ENCODE assay signal across 26 cellular contexts in the genomic region with DNA sequence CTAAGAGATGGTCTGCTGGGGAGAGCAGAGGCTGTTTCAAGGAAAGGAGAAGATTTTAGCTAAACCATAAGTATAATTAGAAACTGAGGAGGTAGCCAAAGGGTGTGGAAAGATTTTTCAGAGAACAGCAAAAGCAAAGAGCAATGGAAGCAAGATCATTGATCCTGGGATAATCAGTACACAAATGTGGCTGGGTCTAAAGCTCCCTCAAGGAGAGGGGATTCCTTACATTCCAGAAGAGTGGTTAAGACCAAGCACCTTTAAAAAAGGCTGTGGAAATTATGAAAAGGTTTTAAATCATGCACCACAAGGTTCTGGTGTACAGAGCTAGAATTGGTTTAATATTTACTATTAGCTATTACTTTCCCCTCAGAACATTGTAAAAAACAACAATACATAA.
"Had no signal": no experiment of that assay in that cellular context is flagged by ENCODE, and none has a peak within 500 bp of the region (broad histone marks: within the 10 kb centered on the region; RNA-seq: fewer than 3 reads in every experiment).

No MANE protein-coding gene starts in this region.

- H3K36me3 Mint-ChIP-seq: activated CD8-positive, alpha-beta memory T cell treated with anti-CD3 and anti-CD28 coated beads, Interleukin-2, amount 10 ng/mL, durations not matched to agents 7 days and 5 days; activated naive CD4-positive, alpha-beta T cell treated with anti-CD3 and anti-CD28 coated beads, Interleukin-2, amount 50 U/mL, for 72 hours had no signal

- H3K27ac Mint-ChIP-seq: activated B cell treated with CpG ODN at 0.5 μM for 24 hours; activated CD4-positive, alpha-beta T cell treated with anti-CD3 and anti-CD28 coated beads, Interleukin-2, amount 10 ng/mL, durations not matched to agents 24 days and 14 days; activated CD8-positive, alpha-beta memory T cell treated with anti-CD3 and anti-CD28 coated beads, Interleukin-2, amount 10 ng/mL, durations not matched to agents 7 days and 5 days; activated naive CD4-positive, alpha-beta T cell treated with anti-CD3 and anti-CD28 coated beads, Interleukin-2, amount 50 U/mL, for 72 hours; activated naive CD8-positive, alpha-beta T cell treated with anti-CD3 and anti-CD28 coated beads, Interleukin-2, amount 50 U/mL, for 24 hours; activated T-cell treated with anti-CD3 and anti-CD28 coated beads, Interleukin-2, amount 50 U/mL, for 24 hours; activated T-helper 1 cell treated with anti-CD3 and anti-CD28 coated beads, Interleukin-12 subunit alpha, Interleukin-12 subunit beta, Interleukin-2, Interleukin-4 antibody, amounts not matched to agents 30 ng/mL and 10 ng/mL and 1 ng/mL, durations not matched to agents 14 hours and 24 hours and 36 hours; T-helper 1 cell treated with Interleukin-12 subunit alpha and Interleukin-12 subunit beta and Interleukin-4 antibody, amounts not matched to agents 30 μg/mL and 1 μg/mL, for 36 hours had no signal

- H3K4me3 Mint-ChIP-seq: activated B cell treated with CpG ODN at 0.5 μM for 24 hours; activated CD4-positive, alpha-beta T cell treated with anti-CD3 and anti-CD28 coated beads, Interleukin-2, amount 10 ng/mL, durations not matched to agents 24 days and 14 days; activated CD8-positive, alpha-beta memory T cell treated with anti-CD3 and anti-CD28 coated beads, Interleukin-2, amount 10 ng/mL, durations not matched to agents 7 days and 5 days; activated naive CD8-positive, alpha-beta T cell treated with anti-CD3 and anti-CD28 coated beads, Interleukin-2, amount 50 U/mL, for 24 hours; activated T-cell treated with anti-CD3 and anti-CD28 coated beads, Interleukin-2, amount 50 U/mL, for 24 hours; activated T-helper 1 cell treated with anti-CD3 and anti-CD28 coated beads, Interleukin-12 subunit alpha, Interleukin-12 subunit beta, Interleukin-2, Interleukin-4 antibody, amounts not matched to agents 30 ng/mL and 10 ng/mL and 1 ng/mL, durations not matched to agents 14 hours and 24 hours and 36 hours; T-helper 1 cell treated with Interleukin-12 subunit alpha and Interleukin-12 subunit beta and Interleukin-4 antibody, amounts not matched to agents 30 μg/mL and 1 μg/mL, for 36 hours had no signal

- H3K27me3 ChIP-seq: breast epithelium had no signal

- H3K9me3 Mint-ChIP-seq: activated B cell treated with CpG ODN at 0.5 μM for 24 hours; activated CD4-positive, alpha-beta T cell treated with anti-CD3 and anti-CD28 coated beads, Interleukin-2, amount 10 ng/mL, durations not matched to agents 24 days and 14 days; activated naive CD4-positive, alpha-beta T cell treated with anti-CD3 and anti-CD28 coated beads, Interleukin-2, amount 50 U/mL, for 72 hours; activated naive CD8-positive, alpha-beta T cell treated with anti-CD3 and anti-CD28 coated beads, Interleukin-2, amount 50 U/mL, for 24 hours; activated T-cell treated with anti-CD3 and anti-CD28 coated beads, Interleukin-2, amount 50 U/mL, for 24 hours; activated T-helper 1 cell treated with anti-CD3 and anti-CD28 coated beads, Interleukin-12 subunit alpha, Interleukin-12 subunit beta, Interleukin-2, Interleukin-4 antibody, amounts not matched to agents 30 ng/mL and 10 ng/mL and 1 ng/mL, durations not matched to agents 14 hours and 24 hours and 36 hours; T-helper 1 cell treated with Interleukin-12 subunit alpha and Interleukin-12 subunit beta and Interleukin-4 antibody, amounts not matched to agents 30 μg/mL and 1 μg/mL, for 36 hours had no signal

- H3K36me3 ChIP-seq: breast epithelium had no signal

- H3K4me1 ChIP-seq: breast epithelium had no signal

- H3K9me3 ChIP-seq: breast epithelium had no signal

- H3K4me1 Mint-ChIP-seq: activated B cell treated with CpG ODN at 0.5 μM for 24 hours; activated CD4-positive, alpha-beta T cell treated with anti-CD3 and anti-CD28 coated beads, Interleukin-2, amount 10 ng/mL, durations not matched to agents 24 days and 14 days; activated CD8-positive, alpha-beta memory T cell treated with anti-CD3 and anti-CD28 coated beads, Interleukin-2, amount 10 ng/mL, durations not matched to agents 7 days and 5 days; activated naive CD8-positive, alpha-beta T cell treated with anti-CD3 and anti-CD28 coated beads, Interleukin-2, amount 50 U/mL, for 24 hours had no signal

- H3K27me3 Mint-ChIP-seq: activated B cell treated with CpG ODN at 0.5 μM for 24 hours; activated naive CD8-positive, alpha-beta T cell treated with anti-CD3 and anti-CD28 coated beads, Interleukin-2, amount 50 U/mL, for 24 hours; activated T-cell treated with anti-CD3 and anti-CD28 coated beads, Interleukin-2, amount 50 U/mL, for 24 hours had no signal

- DNase-seq: activated B cell treated with CpG ODN at 0.5 μM for 24 hours; activated CD4-positive, alpha-beta T cell treated with anti-CD3 and anti-CD28 coated beads for 1 hour; activated CD4-positive, alpha-beta T cell treated with anti-CD3 and anti-CD28 coated beads, Interleukin-2, amount 10 ng/mL, durations not matched to agents 24 days and 14 days; activated CD4-positive, alpha-beta T cell treated with anti-CD3 and anti-CD28 coated beads, Interleukin-2, amount 50 U/mL, for 48 hours; activated CD8-positive, alpha-beta memory T cell treated with anti-CD3 and anti-CD28 coated beads, Interleukin-2, amount 10 ng/mL, durations not matched to agents 7 days and 5 days; activated effector memory CD4-positive, alpha-beta T cell treated with Interleukin-2 at 50 U/mL for 16 hours; activated naive CD4-positive, alpha-beta T cell; activated naive CD8-positive, alpha-beta T cell treated with anti-CD3 and anti-CD28 coated beads, Interleukin-2, amount 50 U/mL, for 24 hours; activated T-cell treated with anti-CD3 and anti-CD28 coated beads, Interleukin-2, amount 50 U/mL, for 24 hours; amygdala; caudate nucleus; Karpas-422; MM.1S; NCI-H1105; NCI-H1436; NCI-H1694 treated with DMSO at 0.1 percent for 48 hours; NCI-H2029 treated with DMSO at 0.1 percent for 48 hours; NCI-H446; NCI-H524; PC-3; SHP77 treated with DMSO at 0.1 percent for 48 hours had no signal

- ATAC-seq: activated CD8-positive, alpha-beta memory T cell treated with anti-CD3 and anti-CD28 coated beads, Interleukin-2, amount 10 ng/mL, durations not matched to agents 7 days and 5 days; activated naive CD4-positive, alpha-beta T cell treated with anti-CD3 and anti-CD28 coated beads, Interleukin-2, amount 50 U/mL, for 72 hours; activated naive CD8-positive, alpha-beta T cell treated with anti-CD3 and anti-CD28 coated beads, Interleukin-2, amount 50 U/mL, for 24 hours; K562; PC-3 had no signal

- FAIRE-seq: K562 had no signal

- H3K4me3 ChIP-seq: breast epithelium, K562 had no signal

- H3K27ac ChIP-seq: breast epithelium had no signal
